In genomic region chr12:120574106-120574505, GRCh38 we compare ENCODE assay signal across 23 cellular contexts. TPM values are rescaled to one million over a fixed set of nuclear protein-coding genes. Genes with fewer than 3 reads are reported as not detected.
DNase-seq lines count a peak whose midpoint lies in the region; ATAC-seq and TF ChIP-seq lines count a peak whose summit lies in the region.
"Had no signal": no experiment of that assay in that cellular context is flagged by ENCODE, and none has a peak within 500 bp of the region (broad histone marks: within the 10 kb centered on the region; RNA-seq: fewer than 3 reads in every experiment).

No MANE protein-coding gene starts in this region.

- peaks cover 2% of the 10 kb centered on the region for H3K4me1 Mint-ChIP-seq in activated naive CD8-positive, alpha-beta T cell treated with anti-CD3 and anti-CD28 coated beads, Interleukin-2, amount 50 U/mL, for 24 hours
- peaks cover 0 to 6% (median under 1%) of the 10 kb centered on the region in 7 donors for H3K4me1 Mint-ChIP-seq in naive thymus-derived CD4-positive, alpha-beta T cell

- H3K9me2 ChIP-seq in OCI-LY7 (ENCODE audit: insufficient read depth, low read length) = no peaks in the 10 kb centered on the region

- intact Hi-C loops in right cardiac atrium (cut with DNase I) (no loop called here), heart right ventricle (cut with DNase I) (no loop called here), tibial artery (cut with DNase I; ENCODE audit: low total_unique reads) (no loop called here), OCI-LY7 (cut with micrococcal nuclease; ENCODE audit: unreplicated experiment) (no loop called here)
- intact Hi-C loops in naive thymus-derived CD4-positive, alpha-beta T cell (cut with micrococcal nuclease) = no loop called here

- H3K4me2 ChIP-seq in OCI-LY7 (ENCODE audit: low read length) = no peak overlapping the region
- H3K4me2 ChIP-seq: smooth muscle cell had no signal

- no peak overlapping the region for H3K4me3 ChIP-seq in right cardiac atrium (ENCODE audit: low read length)
- no peak overlapping the region for H3K4me3 ChIP-seq in heart right ventricle
- no peak overlapping the region for H3K4me3 ChIP-seq in naive thymus-derived CD4-positive, alpha-beta T cell (ENCODE audit: low read length)
- no peak overlapping the region for H3K4me3 ChIP-seq in tibial artery
- no peak overlapping the region for H3K4me3 ChIP-seq in OCI-LY7 (ENCODE audit: low read depth, low read length, poor library complexity, severe bottlenecking)
- H3K4me3 ChIP-seq: lung, SK-N-MC, smooth muscle cell had no signal

- H3K36me3 ChIP-seq in heart right ventricle = peaks cover 0 to 100% (median 92%) of the 10 kb centered on the region in 9 donors
- peaks cover 25 to 91% (median 38%) of the 10 kb centered on the region in 3 experiments for H3K36me3 ChIP-seq in naive thymus-derived CD4-positive, alpha-beta T cell (ENCODE audit: control insufficient read depth in 2 of 3, insufficient read depth in 3 of 3, low read length in 3 of 3)
- peaks cover 79 to 100% (median 96%) of the 10 kb centered on the region in 3 donors for H3K36me3 ChIP-seq in tibial artery
- peaks cover 96% of the 10 kb centered on the region for H3K36me3 ChIP-seq in OCI-LY7 (ENCODE audit: insufficient read depth, low read length)

- peak overlapping the region; percentile 52 for H3K27ac Mint-ChIP-seq in activated naive CD8-positive, alpha-beta T cell treated with anti-CD3 and anti-CD28 coated beads, Interleukin-2, amount 50 U/mL, for 24 hours
- H3K27ac Mint-ChIP-seq in naive thymus-derived CD4-positive, alpha-beta T cell = peak overlapping the region in 6 of 9 donors; percentile 36 to 77 (median 68)
- H3K27ac Mint-ChIP-seq: activated CD4-positive, alpha-beta memory T cell treated with anti-CD3 and anti-CD28 coated beads for 36 hours; T-helper 2 cell treated with Interferon-gamma antibody and Interleukin-4, amounts not matched to agents 5 μg/mL and 100 μg/mL, for 36 hours had no signal

- H3K27ac ChIP-seq in right cardiac atrium (ENCODE audit: low read length) (peak overlapping the region; percentile 42), heart right ventricle (peak overlapping the region in 2 of 10 donors; percentile 36 to 41), tibial artery (peak overlapping the region; percentile 10 to 48), OCI-LY7 (ENCODE audit: low read depth, low read length, poor library complexity, severe bottlenecking) (no peak overlapping the region)
- no peak overlapping the region for H3K27ac ChIP-seq in naive thymus-derived CD4-positive, alpha-beta T cell (ENCODE audit: low read depth, low read length)
- H3K27ac ChIP-seq: C4-2B, RWPE1, SK-N-MC had no signal

- H3K4me1 ChIP-seq in right cardiac atrium (ENCODE audit: control insufficient read depth, insufficient read depth, low read length) = peaks cover 1% of the 10 kb centered on the region
- H3K4me1 ChIP-seq in heart right ventricle = peaks cover 0 to 22% (median 11%) of the 10 kb centered on the region in 9 donors
- H3K4me1 ChIP-seq in naive thymus-derived CD4-positive, alpha-beta T cell (ENCODE audit: control insufficient read depth in 2 of 2, insufficient read depth in 2 of 2, low read length in 2 of 2) = no peaks in the 10 kb centered on the region
- peaks cover 0 to 24% (median 10%) of the 10 kb centered on the region in 4 donors for H3K4me1 ChIP-seq in tibial artery
- H3K4me1 ChIP-seq in OCI-LY7 (ENCODE audit: insufficient read depth, low read length, poor library complexity, severe bottlenecking) = no peaks in the 10 kb centered on the region

- POLR2A ChIA-PET in naive thymus-derived CD4-positive, alpha-beta T cell (lab: Charles Lee) = interaction anchor here (0.6 kb wide), 1 partner anchor 30 kb away, joined by 3 read pairs; no protein-coding TSS in a partner anchor
- POLR2A ChIA-PET in OCI-LY7 (lab: Charles Lee) = interaction anchor here (1.6 kb wide), 1 partner anchor 10 kb away, joined by 3 read pairs; no protein-coding TSS in a partner anchor

- H3K9me3 ChIP-seq in right cardiac atrium (ENCODE audit: control insufficient read depth, low read length) (no peaks in the 10 kb centered on the region), heart right ventricle (no peaks in the 10 kb centered on the region), tibial artery (no peaks in the 10 kb centered on the region), OCI-LY7 (ENCODE audit: low read length) (no peaks in the 10 kb centered on the region)
- no peaks in the 10 kb centered on the region for H3K9me3 ChIP-seq in naive thymus-derived CD4-positive, alpha-beta T cell (ENCODE audit: control insufficient read depth in 2 of 3, low read length in 3 of 3)

- no TSS peak for BruUV-seq in OCI-LY7 (replicated peaks; lab: Mats Ljungman, UMichigan)

- ATAC-seq in right cardiac atrium = no peak
- no peak for ATAC-seq in heart right ventricle
- no peak for ATAC-seq in activated naive CD8-positive, alpha-beta T cell treated with anti-CD3 and anti-CD28 coated beads, Interleukin-2, amount 50 U/mL, for 24 hours
- no peak for ATAC-seq in naive thymus-derived CD4-positive, alpha-beta T cell

- no peaks in the 10 kb centered on the region for H4K20me1 ChIP-seq in OCI-LY7 (ENCODE audit: insufficient read depth, low read length)

- H3K4me3 Mint-ChIP-seq in activated naive CD8-positive, alpha-beta T cell treated with anti-CD3 and anti-CD28 coated beads, Interleukin-2, amount 50 U/mL, for 24 hours = no peak overlapping the region
- H3K4me3 Mint-ChIP-seq in naive thymus-derived CD4-positive, alpha-beta T cell = peak overlapping the region in 1 of 10 donors; percentile 12
- H3K4me3 Mint-ChIP-seq: activated CD4-positive, alpha-beta memory T cell treated with anti-CD3 and anti-CD28 coated beads for 36 hours; T-helper 2 cell treated with Interferon-gamma antibody and Interleukin-4, amounts not matched to agents 5 μg/mL and 100 μg/mL, for 36 hours had no signal

- H3K9me3 Mint-ChIP-seq in activated naive CD8-positive, alpha-beta T cell treated with anti-CD3 and anti-CD28 coated beads, Interleukin-2, amount 50 U/mL, for 24 hours = no peaks in the 10 kb centered on the region
- H3K9me3 Mint-ChIP-seq in naive thymus-derived CD4-positive, alpha-beta T cell = no peaks in the 10 kb centered on the region
- H3K9me3 Mint-ChIP-seq: activated CD4-positive, alpha-beta memory T cell treated with anti-CD3 and anti-CD28 coated beads for 36 hours; T-helper 2 cell treated with Interferon-gamma antibody and Interleukin-4, amounts not matched to agents 5 μg/mL and 100 μg/mL, for 36 hours had no signal

- H3K27me3 ChIP-seq in right cardiac atrium (ENCODE audit: control insufficient read depth, insufficient read depth) (no peaks in the 10 kb centered on the region), heart right ventricle (no peaks in the 10 kb centered on the region), tibial artery (no peaks in the 10 kb centered on the region)
- no peaks in the 10 kb centered on the region for H3K27me3 ChIP-seq in naive thymus-derived CD4-positive, alpha-beta T cell (ENCODE audit: control insufficient read depth in 2 of 2, insufficient read depth in 2 of 2, low read length in 2 of 2)

- TF ChIP-seq CTCF in heart right ventricle (IDR thresholded peaks at IDR 0.05) (no peak), tibial artery (IDR thresholded peaks at IDR 0.05) (no peak), OCI-LY7 (conservative IDR thresholded peaks at IDR 0.05; ENCODE audit: low read length) (no peak)

- no peaks in the 10 kb centered on the region for H3K27me3 Mint-ChIP-seq in activated naive CD8-positive, alpha-beta T cell treated with anti-CD3 and anti-CD28 coated beads, Interleukin-2, amount 50 U/mL, for 24 hours
- H3K27me3 Mint-ChIP-seq in naive thymus-derived CD4-positive, alpha-beta T cell = no peaks in the 10 kb centered on the region
- H3K27me3 Mint-ChIP-seq: activated CD4-positive, alpha-beta memory T cell treated with anti-CD3 and anti-CD28 coated beads for 36 hours had no signal

- WGBS in right cardiac atrium = 89% methylated on average over 2 of the region's 2 CpGs
- 79 to 80% methylated on average over 2 of the region's 2 CpGs for WGBS in heart right ventricle, 2 donors

- DNase-seq in right cardiac atrium (no peak), heart right ventricle (no peak), tibial artery (no peak), middle frontal gyrus (ENCODE audit: extremely low spot score, low spot score) (no peak), SKM-1 (lab: John Stamatoyannopoulos, UW; ENCODE audit: unreplicated experiment) (no peak), OCI-LY7 (ENCODE audit: low spot score) (no peak)
- DNase-seq in activated naive CD8-positive, alpha-beta T cell treated with anti-CD3 and anti-CD28 coated beads, Interleukin-2, amount 50 U/mL, for 24 hours = no peak
- DNase-seq in naive thymus-derived CD4-positive, alpha-beta T cell = no peak
- DNase-seq: activated CD4-positive, alpha-beta memory T cell treated with anti-CD3 and anti-CD28 coated beads for 36 hours; activated naive CD4-positive, alpha-beta T cell treated with Interleukin-2 at 50 U/mL for 16 hours; anterior cingulate cortex; kidney glomerular epithelial cell; NCI-H1417; NCI-H2081 treated with DMSO at 0.1 percent for 48 hours; NCI-H345; NCI-H774; stimulated activated CD4-positive, alpha-beta T cell treated with anti-CD3 and anti-CD28 coated beads, Interleukin-2, amount 100 ng/mL, for 24 hours had no signal

- no peaks in the 10 kb centered on the region for H3K79me2 ChIP-seq in OCI-LY7 (ENCODE audit: insufficient read depth, low read depth, low read length)

- peaks cover 64% of the 10 kb centered on the region for H3K36me3 Mint-ChIP-seq in activated naive CD8-positive, alpha-beta T cell treated with anti-CD3 and anti-CD28 coated beads, Interleukin-2, amount 50 U/mL, for 24 hours (ENCODE audit: low read depth)
- peaks cover 9 to 43% (median 19%) of the 10 kb centered on the region in 5 donors for H3K36me3 Mint-ChIP-seq in naive thymus-derived CD4-positive, alpha-beta T cell

- no peak overlapping the region for H2AFZ ChIP-seq in OCI-LY7 (ENCODE audit: low read length)

- CTCF ChIA-PET in naive thymus-derived CD4-positive, alpha-beta T cell (lab: Charles Lee) = no interaction called here
- CTCF ChIA-PET in OCI-LY7 (lab: Charles Lee; ENCODE audit: unreplicated experiment) = no interaction called here

RNA-seq across cellular contexts. Expression of gene POP5, which starts 7.1 kb away (rescaled TPM):
- total RNA-seq in right cardiac atrium = 10 to 100 TPM; 31.4 to 48.4 (median 41.5) TPM
- polyA plus RNA-seq in right cardiac atrium = 54.1 TPM
- total RNA-seq in heart right ventricle = 10 to 100 TPM; 21.1 to 49.9 (median 36.9) TPM
- polyA plus RNA-seq in heart right ventricle = 10 to 100 TPM; 31.7 to 59.6 TPM
- 10 to 100 TPM; 42.9 to 86.8 (median 59.0) TPM for total RNA-seq in naive thymus-derived CD4-positive, alpha-beta T cell
- polyA plus RNA-seq in naive thymus-derived CD4-positive, alpha-beta T cell = 100 to 1,000 TPM; 116 to 141 TPM
- total RNA-seq in OCI-LY7 (2014; rRNA removed; shearing (Covaris generic)) = 65.8 and 73.4 TPM in 2 replicates
- 61.8 and 61.9 TPM in 2 replicates for total RNA-seq in OCI-LY7 (2022)

RNA-seq across cellular contexts. Expression of gene RNF10, which starts 40.0 kb away (rescaled TPM):
- total RNA-seq in right cardiac atrium = 100 to 1,000 TPM; 235 to 259 (median 237) TPM
- polyA plus RNA-seq in right cardiac atrium = 281 TPM
- total RNA-seq in heart right ventricle = 100 to 1,000 TPM; 228 to 359 (median 271) TPM
- polyA plus RNA-seq in heart right ventricle = 100 to 1,000 TPM; 218 to 778 TPM
- total RNA-seq in naive thymus-derived CD4-positive, alpha-beta T cell = 100 to 1,000 TPM; 171 to 361 (median 205) TPM
- 100 to 1,000 TPM in 1 of 2 donors, 10 to 100 TPM in 1; 95.1 to 155 TPM for polyA plus RNA-seq in naive thymus-derived CD4-positive, alpha-beta T cell
- total RNA-seq in OCI-LY7 (2014; rRNA removed; shearing (Covaris generic)) = 52.2 and 66.3 TPM in 2 replicates
- total RNA-seq in OCI-LY7 (2022) = 150 TPM in 2 replicates

RNA-seq across cellular contexts. Expression of gene COQ5, which starts 45.1 kb away (rescaled TPM):
- total RNA-seq in right cardiac atrium = 10 to 100 TPM; 26.2 to 30.6 (median 27.6) TPM
- polyA plus RNA-seq in right cardiac atrium = 40.5 TPM
- 10 to 100 TPM; 32.0 to 56.0 (median 43.6) TPM for total RNA-seq in heart right ventricle
- polyA plus RNA-seq in heart right ventricle = 10 to 100 TPM; 32.5 to 64.5 TPM
- 10 to 100 TPM; 11.3 to 26.1 (median 23.5) TPM for total RNA-seq in naive thymus-derived CD4-positive, alpha-beta T cell
- polyA plus RNA-seq in naive thymus-derived CD4-positive, alpha-beta T cell = 10 to 100 TPM; 36.7 to 49.0 TPM
- 29.4 and 40.9 TPM in 2 replicates for total RNA-seq in OCI-LY7 (2014; rRNA removed; shearing (Covaris generic))
- total RNA-seq in OCI-LY7 (2022) = 48.8 and 49.5 TPM in 2 replicates

Comparison
In these comparisons a context has a peak if more than half of its experiments do, and no peak if none do; other contexts are left out.
1. H3K27ac ChIP-seq: peak in right cardiac atrium (single experiment) and tibial artery (2 of 2); none in naive thymus-derived CD4-positive, alpha-beta T cell (single experiment) and OCI-LY7 (single experiment).